8 cellular contexts compared by ENCODE assay signal in genomic region chr11:128031538-128032134, GRCh38.
DNase-seq lines count a peak whose midpoint lies in the region; TF ChIP-seq lines count a peak whose summit lies in the region.
"Not testable (repeated sequence)": the region's sequence is repeated elsewhere in the genome, so short reads cannot be mapped to it uniquely, and the experiment has no call there.

No MANE protein-coding gene starts in this region.

- H3K9me2 ChIP-seq in MM.1S (replicated peaks; ENCODE audit: insufficient read depth, low read length), result not testable (repeated sequence)

- H3K27me3 ChIP-seq in MM.1S (replicated peaks; ENCODE audit: insufficient read depth, low read length); tibial nerve: not testable (repeated sequence)

- not testable (repeated sequence) for H2AFZ ChIP-seq in MM.1S (ENCODE audit: low read length)

- not testable (repeated sequence) for H3K4me2 ChIP-seq in MM.1S (ENCODE audit: low read depth, low read length)

- H3K36me3 ChIP-seq in HEK293 (ENCODE audit: control insufficient read depth in 2 of 2, insufficient read depth in 1 of 2, low read length in 2 of 2); MM.1S (replicated peaks; ENCODE audit: insufficient read depth, low read length); tibial nerve: not testable (repeated sequence)

- not testable (repeated sequence) for H3K9ac ChIP-seq in MM.1S (ENCODE audit: low read length)

- not testable (repeated sequence) for H3K4me3 Mint-ChIP-seq in activated T-helper 1 cell treated with anti-CD3 and anti-CD28 coated beads, Interleukin-12 subunit alpha, Interleukin-12 subunit beta, Interleukin-2, Interleukin-4 antibody, amounts not matched to agents 30 ng/mL and 10 ng/mL and 1 ng/mL, durations not matched to agents 14 hours and 24 hours and 36 hours; nephron progenitor cell

- DNase-seq in GM12864 (ENCODE audit: low read depth) (peak; percentile 30), MM.1S (peak; percentile 65), RPMI8226 (peak; percentile 56), fibroblast of mammary gland (ENCODE audit: low read depth) (peak; percentile 79), nephron progenitor cell (peak; percentile 54), tibial nerve (ENCODE audit: low spot score in 2 of 2) (peak in 1 of 2 donors; percentile 26)
- DNase-seq in activated T-helper 1 cell treated with anti-CD3 and anti-CD28 coated beads, Interleukin-12 subunit alpha, Interleukin-12 subunit beta, Interleukin-2, Interleukin-4 antibody, amounts not matched to agents 30 ng/mL and 10 ng/mL and 1 ng/mL, durations not matched to agents 14 hours and 24 hours and 36 hours (ENCODE audit: low spot score), result peak; percentile 51

- TF ChIP-seq EP300 in tibial nerve (IDR thresholded peaks at IDR 0.05), result not testable (repeated sequence)

- not testable (repeated sequence) for H3K27ac ChIP-seq in HEK293 (ENCODE audit: extremely low read depth, low read depth, low read length); MM.1S (ENCODE audit: low read length); tibial nerve

- not testable (repeated sequence) for H3K36me3 Mint-ChIP-seq in activated T-helper 1 cell treated with anti-CD3 and anti-CD28 coated beads, Interleukin-12 subunit alpha, Interleukin-12 subunit beta, Interleukin-2, Interleukin-4 antibody, amounts not matched to agents 30 ng/mL and 10 ng/mL and 1 ng/mL, durations not matched to agents 14 hours and 24 hours and 36 hours (ENCODE audit: low read depth); nephron progenitor cell (ENCODE audit: low read depth)

- TF ChIP-seq POLR2A in tibial nerve (IDR thresholded peaks at IDR 0.05), result not testable (repeated sequence)

- 50 to 56% methylated on average over 14 of the region's 14 CpGs for WGBS in tibial nerve, 2 donors

- TF ChIP-seq CTCF in GM12864 (IDR thresholded peaks at IDR 0.05; ENCODE audit: low read depth, low read length, missing control alignments) (peak; percentile 68), HEK293 (tag by site-specific recombination; IDR thresholded peaks at IDR 0.05) (peak; percentile 64; the same call in 1 of the 2 replicates), MM.1S (IDR thresholded peaks at IDR 0.05; ENCODE audit: low read length) (peak; percentile 73), fibroblast of mammary gland (conservative IDR thresholded peaks at IDR 0.05; ENCODE audit: control insufficient read depth, insufficient read depth, low read depth, low read length) (peak; percentile 88), nephron progenitor cell (IDR thresholded peaks at IDR 0.05) (peak; percentile 91), tibial nerve (IDR thresholded peaks at IDR 0.05) (peak; percentile 31 to 66 (median 52))

- not testable (repeated sequence) for H3K4me1 ChIP-seq in HEK293 (ENCODE audit: control insufficient read depth, insufficient read depth, low read length); MM.1S (ENCODE audit: low read length); tibial nerve

- H3K4me3 ChIP-seq in GM12864 (ENCODE audit: low read depth, low read length); HEK293 (ENCODE audit: low read depth, low read length); MM.1S (ENCODE audit: low read length); fibroblast of mammary gland (ENCODE audit: control insufficient read depth, low read depth, low read length); tibial nerve: not testable (repeated sequence)

- CTCF ChIA-PET in HEK293 (lab: Yijun Ruan, JAX), result interaction anchor here (0.5 to 1.6 kb wide), 20 partner anchors 12 to 960 kb away, joined by 3 to 12 read pairs (median 3); no protein-coding TSS in a partner anchor

- not testable (repeated sequence) for H3F3A ChIP-seq in MM.1S (ENCODE audit: insufficient read depth, low read length)

- H3K79me2 ChIP-seq in MM.1S (ENCODE audit: low read length), result not testable (repeated sequence)

- not testable (repeated sequence) for H3K27ac Mint-ChIP-seq in activated T-helper 1 cell treated with anti-CD3 and anti-CD28 coated beads, Interleukin-12 subunit alpha, Interleukin-12 subunit beta, Interleukin-2, Interleukin-4 antibody, amounts not matched to agents 30 ng/mL and 10 ng/mL and 1 ng/mL, durations not matched to agents 14 hours and 24 hours and 36 hours; nephron progenitor cell

- H3K9me3 ChIP-seq in HEK293 (ENCODE audit: control insufficient read depth, insufficient read depth, low read depth, low read length); MM.1S (replicated peaks; ENCODE audit: insufficient read depth, low read length); tibial nerve: not testable (repeated sequence)

- not testable (repeated sequence) for H3K4me1 Mint-ChIP-seq in activated T-helper 1 cell treated with anti-CD3 and anti-CD28 coated beads, Interleukin-12 subunit alpha, Interleukin-12 subunit beta, Interleukin-2, Interleukin-4 antibody, amounts not matched to agents 30 ng/mL and 10 ng/mL and 1 ng/mL, durations not matched to agents 14 hours and 24 hours and 36 hours (ENCODE audit: low read depth)
- H3K4me1 Mint-ChIP-seq in nephron progenitor cell, result peaks cover 25% of the 10 kb centered on the region

- not testable (repeated sequence) for H3K9me3 Mint-ChIP-seq in activated T-helper 1 cell treated with anti-CD3 and anti-CD28 coated beads, Interleukin-12 subunit alpha, Interleukin-12 subunit beta, Interleukin-2, Interleukin-4 antibody, amounts not matched to agents 30 ng/mL and 10 ng/mL and 1 ng/mL, durations not matched to agents 14 hours and 24 hours and 36 hours; nephron progenitor cell

- not testable (repeated sequence) for H4K20me1 ChIP-seq in MM.1S (ENCODE audit: insufficient read depth, low read length)

- H3K27me3 Mint-ChIP-seq in activated T-helper 1 cell treated with anti-CD3 and anti-CD28 coated beads, Interleukin-12 subunit alpha, Interleukin-12 subunit beta, Interleukin-2, Interleukin-4 antibody, amounts not matched to agents 30 ng/mL and 10 ng/mL and 1 ng/mL, durations not matched to agents 14 hours and 24 hours and 36 hours (ENCODE audit: insufficient read depth), result peaks cover 30% of the 10 kb centered on the region
- H3K27me3 Mint-ChIP-seq in nephron progenitor cell (ENCODE audit: low read depth, poor library complexity), result not testable (repeated sequence)

- POLR2A ChIA-PET in HEK293 (lab: Yijun Ruan, JAX), result not testable (repeated sequence)

- intact Hi-C loops in activated T-helper 1 cell treated with anti-CD3 and anti-CD28 coated beads, Interleukin-12 subunit alpha, Interleukin-12 subunit beta, Interleukin-2, Interleukin-4 antibody, amounts not matched to agents 30 ng/mL and 10 ng/mL and 1 ng/mL, durations not matched to agents 14 hours and 24 hours and 36 hours (cut with micrococcal nuclease), result loop anchor here (1.0 to 10.0 kb wide), 10 partner anchors 127 to 1253 kb away; no protein-coding TSS in a partner anchor

TF ChIP-seq in HEK293, 187 proteins besides CTCF, POLR2A, EP300 and RAD21:
- TF ChIP-seq ZNF654 (tag by site-specific recombination; IDR thresholded peaks at IDR 0.05; ENCODE audit: low read depth), result peak; percentile 84
